ENCODE assay signal across 10 cellular contexts in genomic region chr22:20267441-20268288, GRCh38. TPM values are rescaled to one million over a fixed set of nuclear protein-coding genes. Genes with fewer than 3 reads are reported as not detected.
DNase-seq lines count a peak whose midpoint lies in the region; ATAC-seq lines count a peak whose summit lies in the region.
"Had no signal": no experiment of that assay in that cellular context is flagged by ENCODE, and none has a peak within 500 bp of the region (broad histone marks: within the 10 kb centered on the region; RNA-seq: fewer than 3 reads in every experiment).

No MANE protein-coding gene starts in this region.

- no peak overlapping the region for H3K27ac Mint-ChIP-seq in activated CD4-positive, alpha-beta memory T cell treated with anti-CD3 and anti-CD28 coated beads for 36 hours
- H3K27ac Mint-ChIP-seq: CD4-positive, CD25-positive, alpha-beta regulatory T cell; IgD-negative memory B cell had no signal

- no peaks in the 10 kb centered on the region for H3K9me3 ChIP-seq in iPS-20b (ENCODE audit: insufficient read depth, low read depth, low read length)

- intact Hi-C loops in activated CD4-positive, alpha-beta memory T cell treated with anti-CD3 and anti-CD28 coated beads for 36 hours (cut with micrococcal nuclease) = loop anchor here (10.0 kb wide), 1 partner anchor 63 kb away; no protein-coding TSS in a partner anchor

- POLR2A ChIA-PET in activated CD4-positive, alpha-beta memory T cell treated with anti-CD3 and anti-CD28 coated beads for 36 hours (lab: Charles Lee) = no interaction called here

- H3K27ac ChIP-seq in iPS-20b (ENCODE audit: low read length) = no peak overlapping the region

- H3K4me3 ChIP-seq in iPS-20b (ENCODE audit: low read length) = peak overlapping the region; percentile 66

- peaks cover 3% of the 10 kb centered on the region for H3K4me1 Mint-ChIP-seq in activated CD4-positive, alpha-beta memory T cell treated with anti-CD3 and anti-CD28 coated beads for 36 hours (ENCODE audit: low read depth)

- H3K27me3 Mint-ChIP-seq in activated CD4-positive, alpha-beta memory T cell treated with anti-CD3 and anti-CD28 coated beads for 36 hours = peaks cover 3% of the 10 kb centered on the region

- no peaks in the 10 kb centered on the region for H3K9me3 Mint-ChIP-seq in activated CD4-positive, alpha-beta memory T cell treated with anti-CD3 and anti-CD28 coated beads for 36 hours
- H3K9me3 Mint-ChIP-seq: IgD-negative memory B cell had no signal

- CTCF ChIA-PET in activated CD4-positive, alpha-beta memory T cell treated with anti-CD3 and anti-CD28 coated beads for 36 hours (lab: Charles Lee) = no interaction called here

- H3K27me3 ChIP-seq in iPS-20b (ENCODE audit: insufficient read depth, low read length) = 0 out of 2 replicates have a peak, but pooled peaks cover 4% of the 10 kb centered on the region

- H3K9ac ChIP-seq in iPS-20b (ENCODE audit: low read depth, low read length) = no peak overlapping the region

- no peaks in the 10 kb centered on the region for H3K4me1 ChIP-seq in iPS-20b (ENCODE audit: insufficient read depth, low read length)

- H3K36me3 Mint-ChIP-seq in activated CD4-positive, alpha-beta memory T cell treated with anti-CD3 and anti-CD28 coated beads for 36 hours = no peaks in the 10 kb centered on the region
- H3K36me3 Mint-ChIP-seq: CD4-positive, CD25-positive, alpha-beta regulatory T cell; IgD-negative memory B cell had no signal

- DNase-seq in NCI-H1417 (lab: John Stamatoyannopoulos, UW) (peak; percentile 15 to 21 (median 17)), NCI-H1417 treated with DMSO at 0.1 percent for 48 hours (lab: John Stamatoyannopoulos, UW) (no peak)
- peak; percentile 33 for DNase-seq in activated CD4-positive, alpha-beta memory T cell treated with anti-CD3 and anti-CD28 coated beads for 36 hours
- peak; percentile 26 for DNase-seq in stimulated activated naive CD8-positive, alpha-beta T cell treated with anti-CD3 and anti-CD28 coated beads, Interleukin-15, Interleukin-2, amounts not matched to agents 100 U/mL and 50 U/mL, for 24 hours

- peak overlapping the region; percentile 41 for H3K4me3 Mint-ChIP-seq in activated CD4-positive, alpha-beta memory T cell treated with anti-CD3 and anti-CD28 coated beads for 36 hours

- no peak for ATAC-seq in stimulated activated naive CD8-positive, alpha-beta T cell treated with anti-CD3 and anti-CD28 coated beads, Interleukin-15, Interleukin-2, amounts not matched to agents 100 U/mL and 50 U/mL, for 24 hours
- ATAC-seq in HG03378 (IDR thresholded peaks at IDR 0.05; ENCODE audit: unreplicated experiment) = no peak
- no peak for ATAC-seq in GM21619 (IDR thresholded peaks at IDR 0.05; ENCODE audit: unreplicated experiment)
- ATAC-seq in HG03432 (IDR thresholded peaks at IDR 0.05; ENCODE audit: unreplicated experiment) = no peak

- H3K36me3 ChIP-seq in iPS-20b (ENCODE audit: insufficient read depth, low read depth, low read length) = no peaks in the 10 kb centered on the region

RNA-seq across cellular contexts. Expression of gene RTN4R, which starts 0.5 kb away (rescaled TPM):
- total RNA-seq in activated CD4-positive, alpha-beta memory T cell treated with anti-CD3 and anti-CD28 coated beads for 36 hours = 1 to 10 TPM; 2.6 to 3.1 TPM

RNA-seq across cellular contexts. Expression of gene DGCR6L, which starts 52.2 kb away (rescaled TPM):
- total RNA-seq in activated CD4-positive, alpha-beta memory T cell treated with anti-CD3 and anti-CD28 coated beads for 36 hours = 10 to 100 TPM; 26.9 to 31.3 TPM
